In the genomic region with DNA sequence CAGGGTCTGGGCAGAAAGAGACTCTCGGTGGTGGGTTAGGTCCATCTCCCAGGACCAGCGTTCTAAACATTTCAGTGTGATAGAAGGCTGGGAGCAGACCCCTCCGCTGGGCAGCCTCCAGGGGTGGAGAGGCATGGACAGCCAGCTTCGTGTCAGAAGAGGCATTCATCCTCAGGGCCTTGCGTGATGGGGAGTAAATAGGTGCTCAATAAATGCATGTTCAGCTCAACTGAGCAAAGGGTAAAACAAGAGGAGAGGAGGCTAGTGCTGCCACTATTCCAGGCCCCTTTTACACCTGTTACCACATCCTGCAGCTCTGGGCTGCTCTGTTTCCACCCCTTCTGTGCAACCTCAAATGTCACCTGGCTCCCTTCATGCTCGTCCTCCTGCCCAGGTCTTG, we compare ENCODE assay signal across 23 cellular contexts. TPM values are rescaled to one million over a fixed set of nuclear protein-coding genes. Genes with fewer than 3 reads are reported as not detected.
DNase-seq lines count a peak whose midpoint lies in the region; ATAC-seq and TF ChIP-seq lines count a peak whose summit lies in the region.
"Had no signal": no experiment of that assay in that cellular context is flagged by ENCODE, and none has a peak within 500 bp of the region (broad histone marks: within the 10 kb centered on the region; RNA-seq: fewer than 3 reads in every experiment).

No MANE protein-coding gene starts in this region.

- H3K27ac Mint-ChIP-seq in activated CD8-positive, alpha-beta T cell treated with anti-CD3 and anti-CD28 coated beads, Interleukin-2, amount 10 ng/mL, durations not matched to agents 7 days and 5 days: no peak overlapping the region
- H3K27ac Mint-ChIP-seq in activated CD8-positive, alpha-beta T cell treated with anti-CD3 and anti-CD28 coated beads for 36 hours: no peak overlapping the region
- H3K27ac Mint-ChIP-seq in brain (peak overlapping the region; percentile 76 to 98 (median 95)), neural crest cell (ENCODE audit: unreplicated experiment) (peak overlapping the region; percentile 90), endothelial cell (ENCODE audit: unreplicated experiment) (no peak overlapping the region), CD14-positive monocyte (no peak overlapping the region)
- H3K27ac Mint-ChIP-seq: activated CD4-positive, alpha-beta memory T cell treated with anti-CD3 and anti-CD28 coated beads, Interleukin-2, amount 10 ng/mL, durations not matched to agents 7 days and 5 days; activated naive CD8-positive, alpha-beta T cell treated with anti-CD3 and anti-CD28 coated beads for 36 hours; CD8-positive, alpha-beta T cell; T-helper 1 cell treated with Interleukin-12 subunit alpha and Interleukin-12 subunit beta and Interleukin-4 antibody, amounts not matched to agents 30 μg/mL and 1 μg/mL, for 36 hours; type B pancreatic cell had no signal

- H4K20me1 ChIP-seq in DND-41 (ENCODE audit: insufficient read depth, low read length): no peaks in the 10 kb centered on the region

- WGBS in suprapubic skin: 88% methylated on average over 6 of the region's 6 CpGs

- H3K4me3 ChIP-seq in DND-41 (ENCODE audit: low read depth in 1 of 2, low read length in 2 of 2): no peak overlapping the region
- H3K4me3 ChIP-seq in suprapubic skin: no peak overlapping the region
- H3K4me3 ChIP-seq: lung, prostate gland had no signal

- H3K27ac ChIP-seq in DND-41 (ENCODE audit: low read length) (no peak overlapping the region), suprapubic skin (no peak overlapping the region)
- H3K27ac ChIP-seq: neutrophil, prostate gland had no signal

- no peak for TF ChIP-seq CTCF in activated CD8-positive, alpha-beta T cell treated with anti-CD3 and anti-CD28 coated beads for 36 hours (IDR thresholded peaks at IDR 0.05)
- TF ChIP-seq CTCF in DND-41 (IDR thresholded peaks at IDR 0.05; ENCODE audit: borderline replicate concordance, extremely low read depth, low read length, poor library complexity, severe bottlenecking) (no peak), brain (conservative IDR thresholded peaks at IDR 0.05) (no peak), neural crest cell (conservative IDR thresholded peaks at IDR 0.05) (no peak), endothelial cell (IDR thresholded peaks at IDR 0.05; ENCODE audit: unreplicated experiment) (no peak), suprapubic skin (IDR thresholded peaks at IDR 0.05) (no peak), CD14-positive monocyte (IDR thresholded peaks at IDR 0.05) (no peak)

- no peaks in the 10 kb centered on the region for H3K36me3 Mint-ChIP-seq in activated CD8-positive, alpha-beta T cell treated with anti-CD3 and anti-CD28 coated beads, Interleukin-2, amount 10 ng/mL, durations not matched to agents 7 days and 5 days (ENCODE audit: low read depth)
- no peaks in the 10 kb centered on the region for H3K36me3 Mint-ChIP-seq in activated CD8-positive, alpha-beta T cell treated with anti-CD3 and anti-CD28 coated beads for 36 hours (ENCODE audit: low read depth)
- H3K36me3 Mint-ChIP-seq in brain: no peaks in the 10 kb centered on the region
- no peaks in the 10 kb centered on the region for H3K36me3 Mint-ChIP-seq in neural crest cell (ENCODE audit: low read depth)
- peaks cover 4% of the 10 kb centered on the region for H3K36me3 Mint-ChIP-seq in endothelial cell (ENCODE audit: low read depth, unreplicated experiment)
- no peaks in the 10 kb centered on the region for H3K36me3 Mint-ChIP-seq in CD14-positive monocyte
- H3K36me3 Mint-ChIP-seq: activated naive CD8-positive, alpha-beta T cell treated with anti-CD3 and anti-CD28 coated beads for 36 hours; CD8-positive, alpha-beta T cell; type B pancreatic cell had no signal

- no peak overlapping the region for H2AFZ ChIP-seq in DND-41 (ENCODE audit: low read depth, low read length)

- CTCF ChIA-PET in activated CD8-positive, alpha-beta T cell treated with anti-CD3 and anti-CD28 coated beads, Interleukin-2, amount 10 ng/mL, durations not matched to agents 7 days and 5 days (lab: Charles Lee): interaction anchor here (1.3 kb wide), 1 partner anchor 36 kb away, joined by 4 read pairs; no protein-coding TSS in a partner anchor
- CTCF ChIA-PET in activated CD8-positive, alpha-beta T cell treated with anti-CD3 and anti-CD28 coated beads for 36 hours (lab: Charles Lee): no interaction called here

- H3K4me1 ChIP-seq in DND-41 (ENCODE audit: insufficient read depth, low read length) (peaks cover 13% of the 10 kb centered on the region), suprapubic skin (no peaks in the 10 kb centered on the region)

- H3K27me3 ChIP-seq in DND-41 (ENCODE audit: insufficient read depth, low read length, poor library complexity): no peaks in the 10 kb centered on the region
- peaks cover 13% of the 10 kb centered on the region for H3K27me3 ChIP-seq in suprapubic skin

- no peak for ATAC-seq in activated CD8-positive, alpha-beta T cell treated with anti-CD3 and anti-CD28 coated beads, Interleukin-2, amount 10 ng/mL, durations not matched to agents 7 days and 5 days
- ATAC-seq in activated CD8-positive, alpha-beta T cell treated with anti-CD3 and anti-CD28 coated beads for 36 hours: no peak
- no peak for ATAC-seq in DND-41 (ENCODE audit: insufficient read depth, low read depth)
- ATAC-seq: activated CD4-positive, CD25-positive, alpha-beta regulatory T cell treated with anti-CD3 and anti-CD28 coated beads, Interleukin-2, amount 50 U/mL, for 24 hours; CD8-positive, alpha-beta T cell had no signal

- intact Hi-C loops in activated CD8-positive, alpha-beta T cell treated with anti-CD3 and anti-CD28 coated beads for 36 hours (cut with micrococcal nuclease): no loop called here
- intact Hi-C loops in CD14-positive monocyte (cut with micrococcal nuclease): no loop called here

- no peaks in the 10 kb centered on the region for H3K79me2 ChIP-seq in DND-41 (ENCODE audit: insufficient read depth, low read length)

- H3K36me3 ChIP-seq in DND-41 (ENCODE audit: insufficient read depth, low read length): no peaks in the 10 kb centered on the region
- H3K36me3 ChIP-seq in suprapubic skin: no peaks in the 10 kb centered on the region
- H3K36me3 ChIP-seq: neutrophil, prostate gland had no signal

- H3K4me1 Mint-ChIP-seq in activated CD8-positive, alpha-beta T cell treated with anti-CD3 and anti-CD28 coated beads, Interleukin-2, amount 10 ng/mL, durations not matched to agents 7 days and 5 days (ENCODE audit: low read depth): peaks cover 40% of the 10 kb centered on the region
- peaks cover 14% of the 10 kb centered on the region for H3K4me1 Mint-ChIP-seq in activated CD8-positive, alpha-beta T cell treated with anti-CD3 and anti-CD28 coated beads for 36 hours (ENCODE audit: low read depth)
- H3K4me1 Mint-ChIP-seq in brain (peaks cover 99% of the 10 kb centered on the region), neural crest cell (peaks cover 70% of the 10 kb centered on the region), endothelial cell (ENCODE audit: unreplicated experiment) (peaks cover 32% of the 10 kb centered on the region), CD14-positive monocyte (peaks cover 22% of the 10 kb centered on the region)

- H3K9ac ChIP-seq in DND-41 (ENCODE audit: low read depth, low read length): no peak overlapping the region

- H3K9me3 Mint-ChIP-seq in activated CD8-positive, alpha-beta T cell treated with anti-CD3 and anti-CD28 coated beads, Interleukin-2, amount 10 ng/mL, durations not matched to agents 7 days and 5 days (ENCODE audit: insufficient read depth): no peaks in the 10 kb centered on the region
- no peaks in the 10 kb centered on the region for H3K9me3 Mint-ChIP-seq in activated CD8-positive, alpha-beta T cell treated with anti-CD3 and anti-CD28 coated beads for 36 hours
- H3K9me3 Mint-ChIP-seq in brain: no peaks in the 10 kb centered on the region
- no peaks in the 10 kb centered on the region for H3K9me3 Mint-ChIP-seq in neural crest cell
- no peaks in the 10 kb centered on the region for H3K9me3 Mint-ChIP-seq in endothelial cell (ENCODE audit: unreplicated experiment)
- H3K9me3 Mint-ChIP-seq in CD14-positive monocyte: no peaks in the 10 kb centered on the region
- H3K9me3 Mint-ChIP-seq: activated CD4-positive, alpha-beta memory T cell treated with anti-CD3 and anti-CD28 coated beads, Interleukin-2, amount 10 ng/mL, durations not matched to agents 7 days and 5 days; activated naive CD8-positive, alpha-beta T cell treated with anti-CD3 and anti-CD28 coated beads for 36 hours; CD8-positive, alpha-beta T cell; T-helper 1 cell treated with Interleukin-12 subunit alpha and Interleukin-12 subunit beta and Interleukin-4 antibody, amounts not matched to agents 30 μg/mL and 1 μg/mL, for 36 hours; type B pancreatic cell had no signal

- DNase-seq in activated CD8-positive, alpha-beta T cell treated with anti-CD3 and anti-CD28 coated beads, Interleukin-2, amount 10 ng/mL, durations not matched to agents 7 days and 5 days: peak; percentile 26
- no peak for DNase-seq in activated CD8-positive, alpha-beta T cell treated with anti-CD3 and anti-CD28 coated beads for 36 hours
- DNase-seq in DND-41 (peak; percentile 10), neural crest cell (ENCODE audit: low read depth, low spot score) (no peak), endothelial cell (ENCODE audit: low spot score) (no peak), suprapubic skin (ENCODE audit: low spot score in 2 of 2) (no peak), CD14-positive monocyte (ENCODE audit: low spot score) (no peak)
- DNase-seq: activated CD4-positive, alpha-beta memory T cell treated with anti-CD3 and anti-CD28 coated beads, Interleukin-2, amount 10 ng/mL, durations not matched to agents 7 days and 5 days; activated effector memory CD4-positive, alpha-beta T cell treated with Interleukin-2 at 50 U/mL for 16 hours; activated naive CD8-positive, alpha-beta T cell treated with anti-CD3 and anti-CD28 coated beads for 36 hours; CD8-positive, alpha-beta T cell; KBM-7; MM.1S; NCI-H2029 treated with DMSO at 0.1 percent for 48 hours had no signal

- POLR2A ChIA-PET in activated CD8-positive, alpha-beta T cell treated with anti-CD3 and anti-CD28 coated beads, Interleukin-2, amount 10 ng/mL, durations not matched to agents 7 days and 5 days (lab: Charles Lee): no interaction called here
- POLR2A ChIA-PET in activated CD8-positive, alpha-beta T cell treated with anti-CD3 and anti-CD28 coated beads for 36 hours (lab: Charles Lee): no interaction called here

- no peak for TF ChIP-seq EP300 in suprapubic skin (IDR thresholded peaks at IDR 0.05)

- H3K9me3 ChIP-seq in DND-41 (ENCODE audit: insufficient read depth, low read length, severe bottlenecking) (no peaks in the 10 kb centered on the region), suprapubic skin (no peaks in the 10 kb centered on the region)
- H3K9me3 ChIP-seq: neutrophil, prostate gland had no signal

- H3K4me2 ChIP-seq in DND-41 (ENCODE audit: insufficient read depth, low read length): no peak overlapping the region

- no peak overlapping the region for H3K4me3 Mint-ChIP-seq in activated CD8-positive, alpha-beta T cell treated with anti-CD3 and anti-CD28 coated beads, Interleukin-2, amount 10 ng/mL, durations not matched to agents 7 days and 5 days
- H3K4me3 Mint-ChIP-seq in activated CD8-positive, alpha-beta T cell treated with anti-CD3 and anti-CD28 coated beads for 36 hours: no peak overlapping the region
- H3K4me3 Mint-ChIP-seq in brain (peak overlapping the region; percentile 56 to 68 (median 65)), neural crest cell (peak overlapping the region; percentile 52), endothelial cell (ENCODE audit: unreplicated experiment) (no peak overlapping the region), CD14-positive monocyte (no peak overlapping the region)
- H3K4me3 Mint-ChIP-seq: activated CD4-positive, alpha-beta memory T cell treated with anti-CD3 and anti-CD28 coated beads, Interleukin-2, amount 10 ng/mL, durations not matched to agents 7 days and 5 days; activated naive CD8-positive, alpha-beta T cell treated with anti-CD3 and anti-CD28 coated beads for 36 hours; CD8-positive, alpha-beta T cell; T-helper 1 cell treated with Interleukin-12 subunit alpha and Interleukin-12 subunit beta and Interleukin-4 antibody, amounts not matched to agents 30 μg/mL and 1 μg/mL, for 36 hours; type B pancreatic cell had no signal

- no peak for TF ChIP-seq POLR2A in suprapubic skin (IDR thresholded peaks at IDR 0.05)

- H3K27me3 Mint-ChIP-seq in activated CD8-positive, alpha-beta T cell treated with anti-CD3 and anti-CD28 coated beads, Interleukin-2, amount 10 ng/mL, durations not matched to agents 7 days and 5 days (ENCODE audit: low read depth): peaks cover 5% of the 10 kb centered on the region
- H3K27me3 Mint-ChIP-seq in activated CD8-positive, alpha-beta T cell treated with anti-CD3 and anti-CD28 coated beads for 36 hours: peaks cover 4% of the 10 kb centered on the region
- H3K27me3 Mint-ChIP-seq in brain (no peaks in the 10 kb centered on the region), neural crest cell (ENCODE audit: low read depth) (no peaks in the 10 kb centered on the region), endothelial cell (ENCODE audit: unreplicated experiment) (peaks cover 9% of the 10 kb centered on the region), CD14-positive monocyte (ENCODE audit: low read depth in 3 of 3) (peaks cover 5 to 10% (median 7%) of the 10 kb centered on the region in 3 donors)

RNA-seq across cellular contexts. Expression of gene SEMA5B, which starts 49.0 kb away (rescaled TPM):
- not detected for total RNA-seq in activated CD8-positive, alpha-beta T cell treated with anti-CD3 and anti-CD28 coated beads, Interleukin-2, amount 10 ng/mL, durations not matched to agents 7 days and 5 days
- not detected for total RNA-seq in activated CD8-positive, alpha-beta T cell treated with anti-CD3 and anti-CD28 coated beads for 36 hours
- 4.5 TPM for polyA plus RNA-seq in brain (ENCODE audit: insufficient read depth, low read depth, low replicate concordance)
- total RNA-seq in neural crest cell: 48.8 and 57.3 TPM in 2 replicates
- 1.1 TPM for total RNA-seq in endothelial cell (ENCODE audit: unreplicated experiment)
- 1 to 10 TPM in 3 of 4 donors, not detected in 1; 1.4 to 2.0 (median 1.8) TPM for total RNA-seq in suprapubic skin
- not detected for polyA plus RNA-seq in CD14-positive monocyte
- total RNA-seq: activated naive CD8-positive, alpha-beta T cell treated with anti-CD3 and anti-CD28 coated beads for 36 hours; CD8-positive, alpha-beta T cell; H4; SK-MEL-5 had no signal

Comparison
In these comparisons a context has a peak if more than half of its experiments do, and no peak if none do; other contexts are left out.
1. DNase-seq: peak in activated CD8-positive, alpha-beta T cell treated with anti-CD3 and anti-CD28 coated beads, Interleukin-2, amount 10 ng/mL, durations not matched to agents 7 days and 5 days (single experiment) and DND-41 (single experiment); none in activated CD8-positive, alpha-beta T cell treated with anti-CD3 and anti-CD28 coated beads for 36 hours (single experiment), neural crest cell (single experiment), endothelial cell (single experiment), suprapubic skin (0 of 2) and CD14-positive monocyte (single experiment).
2. H3K27ac Mint-ChIP-seq: peak in brain (5 of 5) and neural crest cell (single experiment); none in activated CD8-positive, alpha-beta T cell treated with anti-CD3 and anti-CD28 coated beads, Interleukin-2, amount 10 ng/mL, durations not matched to agents 7 days and 5 days (single experiment), activated CD8-positive, alpha-beta T cell treated with anti-CD3 and anti-CD28 coated beads for 36 hours (single experiment), endothelial cell (single experiment) and CD14-positive monocyte (0 of 7).
3. H3K4me3 Mint-ChIP-seq: peak in brain (5 of 5) and neural crest cell (single experiment); none in activated CD8-positive, alpha-beta T cell treated with anti-CD3 and anti-CD28 coated beads, Interleukin-2, amount 10 ng/mL, durations not matched to agents 7 days and 5 days (single experiment), activated CD8-positive, alpha-beta T cell treated with anti-CD3 and anti-CD28 coated beads for 36 hours (single experiment), endothelial cell (single experiment) and CD14-positive monocyte (0 of 2).
4. RNA of gene SEMA5B, which starts 49.0 kb away (total RNA-seq): 48.8 to 57.3 TPM in neural crest cell; 1.4 to 2.0 TPM in suprapubic skin, 1.1 TPM in endothelial cell (single experiment), not detected in activated CD8-positive, alpha-beta T cell treated with anti-CD3 and anti-CD28 coated beads for 36 hours and not detected in activated CD8-positive, alpha-beta T cell treated with anti-CD3 and anti-CD28 coated beads, Interleukin-2, amount 10 ng/mL, durations not matched to agents 7 days and 5 days; every median in the first group is over 10 times any median in the second.